ENCODE assay signal across 22 cellular contexts in the genomic region with DNA sequence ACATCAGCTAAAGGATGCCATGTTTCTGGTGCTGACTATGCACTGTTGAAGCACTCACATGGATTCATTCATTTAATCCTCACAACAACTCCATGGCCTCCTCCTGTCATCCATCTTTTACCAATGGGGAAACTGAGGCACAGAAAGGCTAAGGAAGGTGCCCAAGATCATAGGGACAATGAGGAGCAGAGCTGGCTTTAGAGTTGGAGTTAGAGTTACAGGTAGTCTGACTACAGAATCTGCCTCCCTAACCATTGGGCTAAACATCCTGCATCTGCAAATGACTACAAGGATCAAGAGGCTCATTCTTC.
DNase-seq lines count a peak whose midpoint lies in the region; ATAC-seq, FAIRE-seq and TF ChIP-seq lines count a peak whose summit lies in the region.
"Had no signal": no experiment of that assay in that cellular context is flagged by ENCODE, and none has a peak within 500 bp of the region (broad histone marks: within the 10 kb centered on the region; RNA-seq: fewer than 3 reads in every experiment).

No MANE protein-coding gene starts in this region.

- TF ChIP-seq POLR2A in HepG2 (IDR thresholded peaks at IDR 0.05; ENCODE audit: insufficient read depth in 1 of 2, low read depth in 2 of 2, low read length in 2 of 2), result no peak

- H3K9me3 ChIP-seq in heart right ventricle (no peaks in the 10 kb centered on the region), HepG2 (ENCODE audit: low read length) (no peaks in the 10 kb centered on the region)
- H3K9me3 ChIP-seq: A549, SJSA1, tibial nerve had no signal

- H3K4me2 ChIP-seq in HepG2 (ENCODE audit: low read depth, low read length), result 0 out of 2 replicates have a peak overlapping the region, but pooled peaks have one; percentile 12
- H3K4me2 ChIP-seq: A549 had no signal

- intact Hi-C loops in heart right ventricle (cut with DNase I) (no loop called here), cardiac septum (cut with DNase I) (no loop called here), HepG2 (cut with micrococcal nuclease; ENCODE audit: unreplicated experiment) (no loop called here)

- peaks cover 73% of the 10 kb centered on the region for H4K20me1 ChIP-seq in HepG2 (ENCODE audit: insufficient read depth, low read length)

- H3K27me3 ChIP-seq in heart right ventricle, result no peaks in the 10 kb centered on the region
- H3K27me3 ChIP-seq in HepG2 (ENCODE audit: control insufficient read depth in 1 of 2, insufficient read depth in 2 of 2, low read length in 2 of 2), result no peaks in the 10 kb centered on the region; a peak in 1 of 5 replicates
- H3K27me3 ChIP-seq in H7 (ENCODE audit: control insufficient read depth, insufficient read depth, low read length), result no peaks in the 10 kb centered on the region; the same call in 1 of the 2 replicates
- H3K27me3 ChIP-seq: dorsolateral prefrontal cortex, SJSA1, tibial nerve had no signal

- H3K36me3 Mint-ChIP-seq in activated T-helper 17 cell treated with anti-CD3 and anti-CD28 coated beads, Interleukin-2, amount 50 U/mL, for 72 hours (ENCODE audit: low read depth), result peaks cover 8% of the 10 kb centered on the region
- H3K36me3 Mint-ChIP-seq in type B pancreatic cell, result no peaks in the 10 kb centered on the region

- peaks cover 0 to 8% (median 0%) of the 10 kb centered on the region in 9 donors for H3K36me3 ChIP-seq in heart right ventricle
- H3K36me3 ChIP-seq in HepG2 (replicated peaks in 1 of 2; ENCODE audit: control insufficient read depth in 1 of 2, insufficient read depth in 2 of 2, low read length in 2 of 2), result peaks cover 12 to 40% of the 10 kb centered on the region in 2 experiments; a peak in 4 of 5 replicates
- H3K36me3 ChIP-seq in H7 (replicated peaks; ENCODE audit: control insufficient read depth, insufficient read depth, low read length), result no peaks in the 10 kb centered on the region
- H3K36me3 ChIP-seq: SJSA1, tibial nerve had no signal

- TF ChIP-seq EP300 in HepG2 (IDR thresholded peaks at IDR 0.05; ENCODE audit: low read depth in 2 of 2, low read length in 2 of 2), result no peak
- no peak for TF ChIP-seq EP300 in HepG2 (CRISPR knock-in tag; IDR thresholded peaks at IDR 0.05; ENCODE audit: borderline replicate concordance)

- H3K27ac ChIP-seq in heart right ventricle (peak overlapping the region in 6 of 10 donors; percentile 18 to 93 (median 56)), HepG2 (ENCODE audit: extremely low read length, insufficient read depth, low read length) (no peak overlapping the region)
- H3K27ac ChIP-seq: A549, SJSA1 had no signal

- H3K4me3 Mint-ChIP-seq in activated T-helper 17 cell treated with anti-CD3 and anti-CD28 coated beads, Interleukin-2, amount 50 U/mL, for 72 hours, result no peak overlapping the region
- H3K4me3 Mint-ChIP-seq in type B pancreatic cell, result no peak overlapping the region

- no peak overlapping the region for H2AFZ ChIP-seq in HepG2 (ENCODE audit: low read length)

- in situ Hi-C loops in HepG2 (cut with HindIII; ENCODE audit: extremely low pct_ligation_motif_present, low pct_unique_long_range_greater_than_20kb), result no loop called here

- H3K79me2 ChIP-seq in HepG2 (ENCODE audit: insufficient read depth, low read length), result peaks cover 93% of the 10 kb centered on the region

- CTCF ChIA-PET in HepG2 (lab: Yijun Ruan, JAX; ENCODE audit: low intra/inter-chr PET ratio, low total read pairs), result no interaction called here

- ATAC-seq in heart right ventricle, result no peak
- no peak for ATAC-seq in activated T-helper 17 cell treated with anti-CD3 and anti-CD28 coated beads, Interleukin-2, amount 50 U/mL, for 72 hours (replicated peaks)
- ATAC-seq in HepG2, result no peak
- no peak for ATAC-seq in HG02885 (IDR thresholded peaks at IDR 0.05; ENCODE audit: poor library complexity, unreplicated experiment)
- ATAC-seq: A549, Panc1 had no signal

- H3K27ac Mint-ChIP-seq in activated T-helper 17 cell treated with anti-CD3 and anti-CD28 coated beads, Interleukin-2, amount 50 U/mL, for 72 hours, result peak overlapping the region; percentile 68
- peak overlapping the region; percentile 2 for H3K27ac Mint-ChIP-seq in type B pancreatic cell

- no peak for TF ChIP-seq CTCF in heart right ventricle (IDR thresholded peaks at IDR 0.05)
- TF ChIP-seq CTCF in HepG2 (CRISPR knock-in tag; IDR thresholded peaks at IDR 0.05), result no peak
- no peak for TF ChIP-seq CTCF in type B pancreatic cell (conservative IDR thresholded peaks at IDR 0.05)

- TF ChIP-seq RAD21 in HepG2 (CRISPR knock-in tag; IDR thresholded peaks at IDR 0.05), result no peak

- H3K4me3 ChIP-seq in heart right ventricle, result no peak overlapping the region
- no peak overlapping the region for H3K4me3 ChIP-seq in HepG2 (replicated peaks in 1 of 3; ENCODE audit: insufficient read depth in 1 of 3, low read depth in 2 of 3, low read length in 3 of 3)
- no peak overlapping the region for H3K4me3 ChIP-seq in H7 (ENCODE audit: insufficient read depth, low read depth, low read length)
- H3K4me3 ChIP-seq: A549, dorsolateral prefrontal cortex, SJSA1, tibial nerve had no signal

- H3K27me3 Mint-ChIP-seq in activated T-helper 17 cell treated with anti-CD3 and anti-CD28 coated beads, Interleukin-2, amount 50 U/mL, for 72 hours, result no peaks in the 10 kb centered on the region
- H3K27me3 Mint-ChIP-seq in type B pancreatic cell, result no peaks in the 10 kb centered on the region

- H3K9me3 Mint-ChIP-seq in activated T-helper 17 cell treated with anti-CD3 and anti-CD28 coated beads, Interleukin-2, amount 50 U/mL, for 72 hours, result no peaks in the 10 kb centered on the region
- no peaks in the 10 kb centered on the region for H3K9me3 Mint-ChIP-seq in type B pancreatic cell

- POLR2A ChIA-PET in HepG2 (lab: Yijun Ruan, JAX), result interaction anchor here (0.6 kb wide), 1 partner anchor 1219 kb away, joined by 4 read pairs; no protein-coding TSS in a partner anchor

- H3K4me1 ChIP-seq in heart right ventricle, result peaks cover 77 to 100% (median 100%) of the 10 kb centered on the region in 9 donors
- peaks cover 70% of the 10 kb centered on the region for H3K4me1 ChIP-seq in HepG2 (ENCODE audit: insufficient read depth, low read length)
- H3K4me1 ChIP-seq: SJSA1 had no signal

- FAIRE-seq in HepG2 (lab: Jason Lieb, UNC), result no peak
- FAIRE-seq: A549, small intestine had no signal

- H3K9ac ChIP-seq in HepG2 (ENCODE audit: insufficient read depth, low read depth, low read length), result no peak overlapping the region

- BruUV-seq in HepG2 (replicated peaks; lab: Mats Ljungman, UMichigan), result no TSS peak

- peaks cover 72% of the 10 kb centered on the region for H3K4me1 Mint-ChIP-seq in activated T-helper 17 cell treated with anti-CD3 and anti-CD28 coated beads, Interleukin-2, amount 50 U/mL, for 72 hours
- H3K4me1 Mint-ChIP-seq in type B pancreatic cell (ENCODE audit: unreplicated experiment), result peaks cover 56% of the 10 kb centered on the region

- no peak for DNase-seq in heart right ventricle
- no peak for DNase-seq in cardiac septum (ENCODE audit: low spot score)
- DNase-seq in HepG2 (ENCODE audit: low spot score), result no peak
- DNase-seq in type B pancreatic cell (ENCODE audit: extremely low spot score, unreplicated experiment), result no peak
- no peak for DNase-seq in H7
- no peak for DNase-seq in activated CD4-positive, CD25-positive, alpha-beta regulatory T cell (lab: John Stamatoyannopoulos, UW)
- DNase-seq: activated CD4-positive, alpha-beta T cell treated with anti-CD3 and anti-CD28 coated beads, Interleukin-2, amount 50 U/mL, for 1 hour; activated CD8-positive, alpha-beta memory T cell treated with anti-CD3 and anti-CD28 coated beads, Interleukin-2, amount 50 U/mL, for 4 hours; dorsolateral prefrontal cortex; head of caudate nucleus; IMR-90; NCI-H1436 treated with DMSO at 0.1 percent for 48 hours; NCI-H2171; NK-92 treated with Interleukin-12 subunit alpha and Interleukin-12 subunit beta, amount 100 ng/mL, for 24 hours; stimulated activated naive CD4-positive, alpha-beta T cell treated with Interleukin-2 at 50 U/mL for 16 hours had no signal

TF ChIP-seq in HepG2, 621 proteins besides CTCF, POLR2A, EP300 and RAD21:
- no peak for TF ChIP-seq KLF13 (CRISPR knock-in tag; IDR thresholded peaks at IDR 0.05)
- TF ChIP-seq ZSCAN12 (CRISPR knock-in tag; IDR thresholded peaks at IDR 0.05), result no peak
- TF ChIP-seq MAZ (IDR thresholded peaks at IDR 0.05; ENCODE audit: borderline replicate concordance, low read depth, low read length), result no peak
- TF ChIP-seq MAZ (CRISPR knock-in tag; IDR thresholded peaks at IDR 0.05; ENCODE audit: low read depth), result no peak
- TF ChIP-seq NR3C1 (CRISPR knock-in tag; IDR thresholded peaks at IDR 0.05), result no peak
- no peak for TF ChIP-seq NFRKB (IDR thresholded peaks at IDR 0.05)
- TF ChIP-seq, protein P1, sequence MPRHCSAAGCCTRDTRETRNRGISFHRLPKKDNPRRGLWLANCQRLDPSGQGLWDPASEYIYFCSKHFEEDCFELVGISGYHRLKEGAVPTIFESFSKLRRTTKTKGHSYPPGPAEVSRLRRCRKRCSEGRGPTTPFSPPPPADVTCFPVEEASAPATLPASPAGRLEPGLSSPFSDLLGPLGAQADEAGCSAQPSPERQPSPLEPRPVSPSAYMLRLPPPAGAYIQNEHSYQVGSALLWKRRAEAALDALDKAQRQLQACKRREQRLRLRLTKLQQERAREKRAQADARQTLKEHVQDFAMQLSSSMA (CRISPR knock-in tag; IDR thresholded peaks at IDR 0.05), result no peak
- TF ChIP-seq ZNF709 (CRISPR knock-in tag; IDR thresholded peaks at IDR 0.05), result no peak
- no peak for TF ChIP-seq SRY (CRISPR knock-in tag; IDR thresholded peaks at IDR 0.05)
- no peak for TF ChIP-seq NFE2L2 (IDR thresholded peaks at IDR 0.05; ENCODE audit: low read length)
- TF ChIP-seq BRD4 (CRISPR knock-in tag; IDR thresholded peaks at IDR 0.05), result no peak
- TF ChIP-seq ZNF383 (CRISPR knock-in tag; IDR thresholded peaks at IDR 0.05; ENCODE audit: borderline replicate concordance), result no peak
- TF ChIP-seq ISL2 (CRISPR knock-in tag; IDR thresholded peaks at IDR 0.05), result no peak
- TF ChIP-seq MIER3 (CRISPR knock-in tag; IDR thresholded peaks at IDR 0.05; ENCODE audit: borderline replicate concordance), result no peak
- no peak for TF ChIP-seq ZNF652 (CRISPR knock-in tag; IDR thresholded peaks at IDR 0.05; ENCODE audit: borderline replicate concordance, low read depth)
- TF ChIP-seq GABPB1 (CRISPR knock-in tag; IDR thresholded peaks at IDR 0.05), result no peak
- TF ChIP-seq ZBTB8A (CRISPR knock-in tag; IDR thresholded peaks at IDR 0.05; ENCODE audit: borderline replicate concordance, low read depth), result no peak
- TF ChIP-seq ZNF232 (CRISPR knock-in tag; IDR thresholded peaks at IDR 0.05; ENCODE audit: borderline replicate concordance), result no peak
